8 cellular contexts compared by ENCODE assay signal in genomic region chr11:9459573-9460321, GRCh38. TPM values are rescaled to one million over a fixed set of nuclear protein-coding genes. Genes with fewer than 3 reads are reported as not detected.
A peak's percentile ranks its signal among the peaks of the same experiment; 100 is the strongest.
DNase-seq lines count a peak whose midpoint lies in the region; ATAC-seq, FAIRE-seq and TF ChIP-seq lines count a peak whose summit lies in the region.

No MANE protein-coding gene starts in this region.

- POLR2A ChIA-PET in A673 (lab: Charles Lee; ENCODE audit: low non-redundant PET) (interaction anchor here (0.6 kb wide), 1 partner anchor 10 kb away, joined by 4 read pairs; no protein-coding TSS in a partner anchor), Panc1 (lab: Charles Lee) (interaction anchor here (0.6 to 1.9 kb wide), 10 partner anchors 9 to 1400 kb away, joined by 3 to 18 read pairs (median 6); partner anchors contain the start of gene WEE1)

- DNase-seq in A673 (ENCODE audit: low spot score) (peak; percentile 42), GM19239 (ENCODE audit: insufficient read length, low spot score) (no peak), Panc1 (ENCODE audit: low read depth, low spot score) (no peak), left cardiac atrium (peak; percentile 60), putamen (ENCODE audit: low spot score) (peak; percentile 48), RCC 7860 (ENCODE audit: low spot score) (no peak)

- in situ Hi-C loops in Panc1 (cut with HindIII; ENCODE audit: low pct_unique_long_range_greater_than_20kb, low sequenced_read_pairs), result no loop called here

- H3K4me3 ChIP-seq in A673 (ENCODE audit: low read depth, low read length, poor library complexity, severe bottlenecking) (peak overlapping the region; percentile 86), Panc1 (ENCODE audit: low read depth in 2 of 2, low read length in 2 of 2) (peak overlapping the region; percentile 94)

- H3K27ac ChIP-seq in A673 (ENCODE audit: low read depth, low read length, poor library complexity, severe bottlenecking), result peak overlapping the region; percentile 99
- peak overlapping the region; percentile 100 for H3K27ac ChIP-seq in Panc1 (ENCODE audit: low read length)
- peak overlapping the region; percentile 94 for H3K27ac ChIP-seq in adipose tissue (ENCODE audit: low read depth, low read length)

- H3K4me1 ChIP-seq in A673 (ENCODE audit: insufficient read depth, low read length, poor library complexity, severe bottlenecking), result no peaks in the 10 kb centered on the region
- H3K4me1 ChIP-seq in Panc1 (ENCODE audit: control insufficient read depth, insufficient read depth, low read length), result peaks cover 23% of the 10 kb centered on the region

- H3K36me3 ChIP-seq in A673 (ENCODE audit: insufficient read depth, low read length, poor library complexity, severe bottlenecking), result no peaks in the 10 kb centered on the region
- H3K36me3 ChIP-seq in Panc1 (ENCODE audit: control insufficient read depth, insufficient read depth, low read length), result no peaks in the 10 kb centered on the region; the same call in 1 of the 2 replicates

- FAIRE-seq in GM19239 (lab: Jason Lieb, UNC) (peak; percentile 73), RCC 7860 (lab: Jason Lieb, UNC) (no peak)

- WGBS in adipose tissue, 3 donors, result 2 to 5% (median 5%) methylated on average over 25 of the region's 25 CpGs

- CTCF ChIA-PET in A673 (lab: Charles Lee), result no interaction called here
- CTCF ChIA-PET in Panc1 (lab: Charles Lee), result interaction anchor here (1.3 kb wide), 1 partner anchor 47 kb away, joined by 7 read pairs; no protein-coding TSS in a partner anchor

- BruUV-seq in A673 (replicated peaks; lab: Mats Ljungman, UMichigan) (TSS peak; percentile 91), Panc1 (replicated peaks; lab: Mats Ljungman, UMichigan) (TSS peak; percentile 99)

- ATAC-seq in Panc1, result no peak
- no peak for ATAC-seq in left cardiac atrium
- ATAC-seq in HG02870 (IDR thresholded peaks at IDR 0.05; ENCODE audit: unreplicated experiment), result no peak

- intact Hi-C loops in A673 (cut with micrococcal nuclease; ENCODE audit: unreplicated experiment), result no loop called here
- intact Hi-C loops in Panc1 (cut with micrococcal nuclease; ENCODE audit: unreplicated experiment), result loop anchor here (5.0 kb wide), 1 partner anchor 108 kb away; no protein-coding TSS in a partner anchor
- intact Hi-C loops in left cardiac atrium (cut with DNase I), result no loop called here

- H3K27me3 ChIP-seq in A673 (replicated peaks; ENCODE audit: insufficient read depth, low read depth, low read length, poor library complexity) (no peaks in the 10 kb centered on the region), Panc1 (ENCODE audit: control insufficient read depth, insufficient read depth, low read length) (no peaks in the 10 kb centered on the region)

- TF ChIP-seq CTCF in A673 (conservative IDR thresholded peaks at IDR 0.05; ENCODE audit: low read depth, low read length) (no peak), Panc1 (IDR thresholded peaks at IDR 0.05) (no peak)

- H3K9me3 ChIP-seq in A673 (ENCODE audit: low read depth, low read length, poor library complexity, severe bottlenecking) (no peaks in the 10 kb centered on the region), Panc1 (ENCODE audit: control insufficient read depth, insufficient read depth, low read depth, low read length) (no peaks in the 10 kb centered on the region)

RNA-seq across cellular contexts. Expression of gene ZNF143, which starts 1.1 kb away (rescaled TPM):
- total RNA-seq in A673 (2021) (29.5 and 32.1 TPM in 2 replicates), Panc1 (2021; ENCODE audit: unreplicated experiment) (30.2 TPM), left cardiac atrium (10 to 100 TPM; 22.2 to 24.0 TPM)
- 14.9 TPM for polyA plus RNA-seq in Panc1 (2012; ENCODE audit: insufficient read length)
- 10 to 100 TPM; 10.4 to 16.4 (median 11.3) TPM for polyA plus RNA-seq in adipose tissue

Comparison
In these comparisons a context has a peak if more than half of its experiments do, and no peak if none do; other contexts are left out.
1. DNase-seq: peak in A673 (single experiment), left cardiac atrium (single experiment) and putamen (single experiment); none in GM19239 (single experiment), Panc1 (single experiment) and RCC 7860 (single experiment).
2. Peak in every context shown above with its lines, with median percentiles within 50 percentile points of each other: H3K27ac ChIP-seq.